Comparison of ENCODE assay signal across 8 cellular contexts in the genomic region with DNA sequence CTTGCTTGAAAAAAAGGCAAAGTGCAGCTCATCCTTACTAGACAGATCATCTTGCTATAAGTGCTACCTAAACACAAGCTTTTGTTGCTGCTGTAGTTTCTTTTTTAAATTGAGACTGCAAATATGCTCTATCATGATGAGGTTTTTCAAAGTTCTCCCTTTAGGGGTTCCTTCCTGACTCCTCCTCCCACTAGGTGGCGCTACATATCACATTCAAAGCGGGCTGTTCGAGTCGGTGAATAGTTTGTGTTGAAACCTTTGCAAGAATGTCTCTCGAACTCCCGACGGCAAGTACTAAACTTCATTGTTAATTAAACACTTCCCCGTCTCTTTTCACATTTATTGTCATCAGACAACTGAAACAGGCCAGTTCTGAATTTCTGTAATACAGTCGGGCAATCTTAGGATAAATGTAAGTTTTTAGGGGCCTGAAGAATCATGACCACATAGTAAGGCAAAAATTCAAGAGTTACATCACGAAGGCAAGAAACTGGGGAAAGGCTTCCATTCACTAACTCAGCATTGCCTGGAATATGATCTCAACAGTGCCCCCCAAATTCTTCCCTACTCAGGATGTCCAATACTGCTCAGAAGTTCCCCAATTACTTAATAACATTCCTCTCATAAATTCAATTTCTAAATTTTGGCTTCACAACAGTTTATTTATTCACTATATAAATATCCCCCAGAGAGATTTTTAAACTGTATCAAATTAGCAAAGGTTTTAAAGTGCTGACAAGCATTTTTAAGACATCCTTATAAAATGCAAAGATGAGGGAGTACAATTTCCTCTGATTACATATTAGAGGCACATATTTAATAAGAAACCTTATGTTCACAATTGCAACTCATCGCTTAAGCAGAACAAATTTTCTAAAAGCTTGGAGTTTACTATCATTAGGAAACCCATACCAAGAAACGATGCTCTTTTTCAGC. TPM values are rescaled to one million over a fixed set of nuclear protein-coding genes. Genes with fewer than 3 reads are reported as not detected.
DNase-seq lines count a peak whose midpoint lies in the region; ATAC-seq and TF ChIP-seq lines count a peak whose summit lies in the region.

No MANE protein-coding gene starts in this region.

- intact Hi-C loops in dorsolateral prefrontal cortex (cut with DNase I): loop anchor here (2.0 to 10.0 kb wide), 5 partner anchors 260 to 1577 kb away; no protein-coding TSS in a partner anchor

- H3K36me3 ChIP-seq in H7 (replicated peaks; ENCODE audit: control insufficient read depth, insufficient read depth, low read length): no peaks in the 10 kb centered on the region; the same call in 1 of the 2 replicates

- TF ChIP-seq CTCF in dorsolateral prefrontal cortex (IDR thresholded peaks at IDR 0.05 in 54 of 56, conservative IDR thresholded peaks at IDR 0.05 in 2 of 56; ENCODE audit: low read depth in 1 of 56, partially characterized antibody in 56 of 56): peak; percentile 71 to 94 (median 88)

- peak; percentile 84 for DNase-seq in CD1c-positive myeloid dendritic cell (ENCODE audit: extremely low spot score)
- DNase-seq in H7: peak; percentile 72
- peak; percentile 46 for DNase-seq in NCI-H69 (lab: John Stamatoyannopoulos, UW)
- DNase-seq in activated CD4-positive, alpha-beta T cell treated with anti-CD3 and anti-CD28 coated beads, Interleukin-2, amount 50 U/mL, for 48 hours: peak; percentile 74 to 83
- peak in 7 of 10 donors; percentile 45 to 80 (median 67) for DNase-seq in dorsolateral prefrontal cortex
- DNase-seq in medulla oblongata (ENCODE audit: extremely low spot score): peak; percentile 94
- peak; percentile 39 to 65 for DNase-seq in stimulated activated CD8-positive, alpha-beta memory T cell treated with anti-CD3 and anti-CD28 coated beads, Interleukin-15, amount 100 ng/mL, for 4 hours (ENCODE audit: low read depth in 2 of 2)

- H3K4me3 ChIP-seq in H7 (ENCODE audit: insufficient read depth, low read depth, low read length): no peak overlapping the region
- no peak overlapping the region for H3K4me3 ChIP-seq in dorsolateral prefrontal cortex

- no peak for ATAC-seq in GM18517 (IDR thresholded peaks at IDR 0.05; ENCODE audit: unreplicated experiment)

- H3K27me3 ChIP-seq in H7 (ENCODE audit: control insufficient read depth, insufficient read depth, low read length) (peaks cover 4% of the 10 kb centered on the region), dorsolateral prefrontal cortex (peaks cover 0 to 45% (median 9%) of the 10 kb centered on the region in 45 donors)

- no peak overlapping the region for H3K27ac ChIP-seq in dorsolateral prefrontal cortex

RNA-seq across cellular contexts. Expression of a gene that starts 6.7 kb away (rescaled TPM):
- total RNA-seq in H7 (2014; rRNA removed; shearing (Covaris generic)): 10.4 and 11.5 TPM in 2 replicates
- total RNA-seq in dorsolateral prefrontal cortex: 1 to 10 TPM in 37 of 120 experiments, under 1 TPM in 70, not detected in 13; 0.21 to 3.5 (median 0.80) TPM
